1 cellular context compared by ENCODE assay signal in genomic region chr17:30237296-30238002, GRCh38.
TF ChIP-seq lines count a peak whose summit lies in the region.

No MANE protein-coding gene starts in this region.

TF ChIP-seq in WTC11, 78 proteins besides CTCF, POLR2A, EP300 and RAD21 (continued from another document):
- TF ChIP-seq AFF4 (CRISPR knock-in tag; IDR thresholded peaks at IDR 0.05; ENCODE audit: borderline replicate concordance): no peak
- no peak for TF ChIP-seq FOXJ3 (CRISPR knock-in tag; IDR thresholded peaks at IDR 0.05; ENCODE audit: borderline replicate concordance)
- no peak for TF ChIP-seq ZNF263 (CRISPR knock-in tag; IDR thresholded peaks at IDR 0.05; ENCODE audit: low read depth)
- TF ChIP-seq USF2 (CRISPR knock-in tag; IDR thresholded peaks at IDR 0.05): no peak
